8 cellular contexts compared by ENCODE assay signal in genomic region chrX:48025561-48025960, GRCh38. TPM values are rescaled to one million over a fixed set of nuclear protein-coding genes. Genes with fewer than 3 reads are reported as not detected.
DNase-seq lines count a peak whose midpoint lies in the region; ATAC-seq and TF ChIP-seq lines count a peak whose summit lies in the region.

No MANE protein-coding gene starts in this region.

- no peak overlapping the region for H3K4me3 Mint-ChIP-seq in HFFc6

- TF ChIP-seq CTCF in HFFc6 (IDR thresholded peaks at IDR 0.05) (peak; percentile 81), fibroblast of villous mesenchyme (IDR thresholded peaks at IDR 0.05; ENCODE audit: insufficient read depth, low read depth, low read length) (peak; percentile 57)

- no peaks in the 10 kb centered on the region for H3K9me3 Mint-ChIP-seq in HFFc6

- peaks cover 6% of the 10 kb centered on the region for H3K4me1 Mint-ChIP-seq in HFFc6 (ENCODE audit: low read depth)

- peaks cover 5% of the 10 kb centered on the region for H3K27me3 Mint-ChIP-seq in HFFc6 (ENCODE audit: insufficient read depth)

- DNase-seq in DMS153 (lab: John Stamatoyannopoulos, UW) (peak; percentile 25), HFFc6 (peak; percentile 34), NCI-H524 (lab: John Stamatoyannopoulos, UW) (peak; percentile 30 to 76), fibroblast of villous mesenchyme (ENCODE audit: low read depth) (peak; percentile 64), nucleus accumbens (lab: John Stamatoyannopoulos, UW) (peak in 38 of 56 donors; percentile 0 to 51 (median 8))
- peak; percentile 51 for DNase-seq in activated CD8-positive, alpha-beta memory T cell treated with anti-CD3 and anti-CD28 coated beads, Interleukin-2, amount 50 U/mL, for 48 hours

- no peak overlapping the region for H3K4me3 ChIP-seq in fibroblast of villous mesenchyme (ENCODE audit: low read depth, low read length)

- no peak overlapping the region for H3K27ac Mint-ChIP-seq in HFFc6

- ATAC-seq in HG03159 (IDR thresholded peaks at IDR 0.05; ENCODE audit: unreplicated experiment) (no peak), HG03108 (IDR thresholded peaks at IDR 0.05; ENCODE audit: unreplicated experiment) (no peak)

- H3K36me3 Mint-ChIP-seq in HFFc6 (ENCODE audit: low read depth): no peaks in the 10 kb centered on the region

RNA-seq across cellular contexts. Expression of gene SPACA5, which starts 18.8 kb away (rescaled TPM):
- total RNA-seq in HFFc6 (2021; fragmentation: NEBNext Ultra II Directional; extraction: Animal tissue kit (Norgen Biotek cat#: 25700)): not detected
- total RNA-seq in fibroblast of villous mesenchyme: not detected in 2 replicates

RNA-seq across cellular contexts. Expression of gene ZNF182, which starts 21.8 kb away (rescaled TPM):
- total RNA-seq in HFFc6 (2021; fragmentation: NEBNext Ultra II Directional; extraction: Animal tissue kit (Norgen Biotek cat#: 25700)): 1 to 10 TPM; 2.0 to 2.7 (median 2.5) TPM
- 3.2 and 4.3 TPM in 2 replicates for total RNA-seq in fibroblast of villous mesenchyme

RNA-seq across cellular contexts. Expression of gene ZNF630, which starts 45.9 kb away (rescaled TPM):
- total RNA-seq in HFFc6 (2021; fragmentation: NEBNext Ultra II Directional; extraction: Animal tissue kit (Norgen Biotek cat#: 25700)): under 1 TPM; 0.26 to 0.87 (median 0.43) TPM
- total RNA-seq in fibroblast of villous mesenchyme: 0.32 and 3.0 TPM in 2 replicates

Comparison
In these comparisons a context has a peak if more than half of its experiments do, and no peak if none do; other contexts are left out.
1. DNase-seq: peak in every context shown above with its lines; median percentile 64 in fibroblast of villous mesenchyme; 53 in NCI-H524; 51 in activated CD8-positive, alpha-beta memory T cell treated with anti-CD3 and anti-CD28 coated beads, Interleukin-2, amount 50 U/mL, for 48 hours; 34 in HFFc6; 25 in DMS153; 8 in nucleus accumbens.